In genomic region chr12:96045566-96045965, GRCh38 we compare ENCODE assay signal across 9 cellular contexts. TPM values are rescaled to one million over a fixed set of nuclear protein-coding genes. Genes with fewer than 3 reads are reported as not detected.
DNase-seq lines count a peak whose midpoint lies in the region; ATAC-seq and TF ChIP-seq lines count a peak whose summit lies in the region.
"Had no signal": no experiment of that assay in that cellular context is flagged by ENCODE, and none has a peak within 500 bp of the region (broad histone marks: within the 10 kb centered on the region; RNA-seq: fewer than 3 reads in every experiment).

No MANE protein-coding gene starts in this region.

- DNase-seq in stimulated activated CD4-positive, alpha-beta T cell treated with anti-CD3 and anti-CD28 coated beads, Interleukin-2, amount 100 ng/mL, for 4 hours (ENCODE audit: low read depth), result peak; percentile 14
- no peak for DNase-seq in stimulated activated CD4-positive, alpha-beta T cell treated with anti-CD3 and anti-CD28 coated beads, Interleukin-2, amount 100 ng/mL, for 48 hours
- DNase-seq in mucosa of descending colon (no peak), upper lobe of right lung (peak; percentile 73), substantia nigra (lab: John Stamatoyannopoulos, UW) (no peak)
- DNase-seq: left colon had no signal

- H3K4me1 ChIP-seq in mucosa of descending colon (ENCODE audit: low read depth), result peaks cover 20% of the 10 kb centered on the region
- H3K4me1 ChIP-seq in upper lobe of right lung, result peaks cover 45% of the 10 kb centered on the region

- H3K36me3 ChIP-seq in mucosa of descending colon (ENCODE audit: low read depth) (no peaks in the 10 kb centered on the region), upper lobe of right lung (no peaks in the 10 kb centered on the region)

- H3K4me3 ChIP-seq in mucosa of descending colon, result no peak overlapping the region
- H3K4me3 ChIP-seq in upper lobe of right lung, result no peak overlapping the region

- no peak for TF ChIP-seq CTCF in VCaP (conservative IDR thresholded peaks at IDR 0.05)
- TF ChIP-seq CTCF in mucosa of descending colon (IDR thresholded peaks at IDR 0.05), result no peak
- no peak for TF ChIP-seq CTCF in upper lobe of right lung (IDR thresholded peaks at IDR 0.05)

- no peaks in the 10 kb centered on the region for H3K27me3 ChIP-seq in upper lobe of right lung

- intact Hi-C loops in mucosa of descending colon (cut with DNase I, micrococcal nuclease), result no loop called here
- intact Hi-C loops in upper lobe of right lung (cut with DNase I), result no loop called here

- ATAC-seq in mucosa of descending colon (peak; percentile 6), upper lobe of right lung (peak; percentile 70), GM19455 (IDR thresholded peaks at IDR 0.05; ENCODE audit: unreplicated experiment) (no peak), GM18873 (IDR thresholded peaks at IDR 0.05; ENCODE audit: low FRiP score, unreplicated experiment) (no peak)
- ATAC-seq: left colon had no signal

- H3K27ac ChIP-seq in VCaP (peak overlapping the region; percentile 94), upper lobe of right lung (peak overlapping the region; percentile 79), substantia nigra (ENCODE audit: low read depth, low read length, poor library complexity, severe bottlenecking) (no peak overlapping the region)

- H3K9me3 ChIP-seq in mucosa of descending colon, result no peaks in the 10 kb centered on the region
- H3K9me3 ChIP-seq in upper lobe of right lung, result no peaks in the 10 kb centered on the region

RNA-seq across cellular contexts. Expression of gene LTA4H, which starts 10.2 kb away (rescaled TPM):
- total RNA-seq in mucosa of descending colon (10 to 100 TPM; 52.8 to 68.2 (median 56.9) TPM), upper lobe of right lung (314 TPM)

RNA-seq across cellular contexts. Expression of gene HAL, which starts 49.4 kb away (rescaled TPM):
- total RNA-seq in mucosa of descending colon (1 to 10 TPM; 1.0 to 1.8 (median 1.5) TPM), upper lobe of right lung (6.2 TPM)

Comparison
In these comparisons a context has a peak if more than half of its experiments do, and no peak if none do; other contexts are left out.
1. DNase-seq: peak in stimulated activated CD4-positive, alpha-beta T cell treated with anti-CD3 and anti-CD28 coated beads, Interleukin-2, amount 100 ng/mL, for 4 hours (single experiment) and upper lobe of right lung (single experiment); none in stimulated activated CD4-positive, alpha-beta T cell treated with anti-CD3 and anti-CD28 coated beads, Interleukin-2, amount 100 ng/mL, for 48 hours (0 of 2), mucosa of descending colon (0 of 3) and substantia nigra (0 of 49).
2. ATAC-seq: peak in mucosa of descending colon (single experiment) and upper lobe of right lung (single experiment); none in GM19455 (single experiment) and GM18873 (single experiment).